In genomic region chr2:142866426-142866825, GRCh38 we compare ENCODE assay signal across 11 cellular contexts. TPM values are rescaled to one million over a fixed set of nuclear protein-coding genes. Genes with fewer than 3 reads are reported as not detected.
DNase-seq lines count a peak whose midpoint lies in the region; ATAC-seq and TF ChIP-seq lines count a peak whose summit lies in the region.
"Had no signal": no experiment of that assay in that cellular context is flagged by ENCODE, and none has a peak within 500 bp of the region (broad histone marks: within the 10 kb centered on the region; RNA-seq: fewer than 3 reads in every experiment).

No MANE protein-coding gene starts in this region.

- intact Hi-C loops in left ventricle myocardium inferior (cut with micrococcal nuclease): no loop called here

- DNase-seq in left ventricle myocardium inferior: no peak
- no peak for DNase-seq in right atrium auricular region (ENCODE audit: low spot score)
- DNase-seq in NCI-H2171 (lab: John Stamatoyannopoulos, UW): no peak
- no peak for DNase-seq in DMS79 treated with DMSO at 0.1 percent for 48 hours (lab: John Stamatoyannopoulos, UW)
- DNase-seq in stimulated activated naive CD8-positive, alpha-beta T cell treated with anti-CD3 and anti-CD28 coated beads, Interleukin-15, Interleukin-2, amounts not matched to agents 100 U/mL and 50 U/mL, for 24 hours: no peak
- DNase-seq: NCI-H510A had no signal

- H3K27ac ChIP-seq in left ventricle myocardium inferior (replicated peaks) (no peak overlapping the region), right atrium auricular region (no peak overlapping the region), OCI-LY3 (ENCODE audit: low read length) (peak overlapping the region; percentile 78)
- H3K27ac ChIP-seq: parathyroid adenoma had no signal

- TF ChIP-seq CTCF in left ventricle myocardium inferior (IDR thresholded peaks at IDR 0.05; ENCODE audit: borderline replicate concordance) (no peak), right atrium auricular region (IDR thresholded peaks at IDR 0.05) (no peak), OCI-LY3 (IDR thresholded peaks at IDR 0.05; ENCODE audit: low read depth, low read length) (no peak)

- no peaks in the 10 kb centered on the region for H3K9me3 ChIP-seq in left ventricle myocardium inferior (replicated peaks)
- H3K9me3 ChIP-seq in right atrium auricular region: no peaks in the 10 kb centered on the region
- H3K9me3 ChIP-seq in OCI-LY3 (ENCODE audit: insufficient read depth, low read length): no peaks in the 10 kb centered on the region

- H3K9ac ChIP-seq in OCI-LY3 (ENCODE audit: low read length): peak overlapping the region; percentile 70
- H3K9ac ChIP-seq: parathyroid adenoma had no signal

- H3K4me2 ChIP-seq in OCI-LY3 (ENCODE audit: low read length): peak overlapping the region; percentile 88

- H3K4me1 ChIP-seq in left ventricle myocardium inferior: no peaks in the 10 kb centered on the region
- no peaks in the 10 kb centered on the region for H3K4me1 ChIP-seq in right atrium auricular region
- peaks cover 23% of the 10 kb centered on the region for H3K4me1 ChIP-seq in OCI-LY3 (ENCODE audit: low read length)
- H3K4me1 ChIP-seq: parathyroid adenoma had no signal

- H3K4me3 ChIP-seq in left ventricle myocardium inferior (peak overlapping the region; percentile 14), right atrium auricular region (no peak overlapping the region), OCI-LY3 (ENCODE audit: low read length) (peak overlapping the region; percentile 71)

- ATAC-seq in HG02885 (IDR thresholded peaks at IDR 0.05; ENCODE audit: poor library complexity, unreplicated experiment) (peak; percentile 29), GM18858 (IDR thresholded peaks at IDR 0.05; ENCODE audit: unreplicated experiment) (no peak)
- ATAC-seq in stimulated activated naive CD8-positive, alpha-beta T cell treated with anti-CD3 and anti-CD28 coated beads, Interleukin-15, Interleukin-2, amounts not matched to agents 100 U/mL and 50 U/mL, for 24 hours: no peak

- H3K36me3 ChIP-seq in left ventricle myocardium inferior (no peaks in the 10 kb centered on the region), right atrium auricular region (no peaks in the 10 kb centered on the region), OCI-LY3 (replicated peaks; ENCODE audit: low read depth, low read length) (no peaks in the 10 kb centered on the region)

- no peaks in the 10 kb centered on the region for H3K27me3 ChIP-seq in left ventricle myocardium inferior (ENCODE audit: low read depth)
- H3K27me3 ChIP-seq in right atrium auricular region: no peaks in the 10 kb centered on the region
- H3K27me3 ChIP-seq in OCI-LY3 (ENCODE audit: low read depth, low read length): no peaks in the 10 kb centered on the region

- no peaks in the 10 kb centered on the region for H3K79me2 ChIP-seq in OCI-LY3 (ENCODE audit: low read length)
- H3K79me2 ChIP-seq: parathyroid adenoma had no signal

- no peaks in the 10 kb centered on the region for H4K20me1 ChIP-seq in OCI-LY3 (ENCODE audit: insufficient read depth, low read length)

- H2AFZ ChIP-seq in OCI-LY3 (ENCODE audit: low read depth, low read length): peak overlapping the region; percentile 74
- H2AFZ ChIP-seq: parathyroid adenoma had no signal

RNA-seq across cellular contexts. Expression of gene KYNU, which starts 11.0 kb away (rescaled TPM):
- total RNA-seq in left ventricle myocardium inferior (1.0 TPM), right atrium auricular region (under 1 TPM; 0.52 to 0.94 TPM)
- total RNA-seq: T-helper 2 cell treated with Interferon-gamma antibody and Interleukin-4, amounts not matched to agents 100 ng/mL and 5 ng/mL, for 36 hours had no signal

Comparison
In these comparisons a context has a peak if more than half of its experiments do, and no peak if none do; other contexts are left out.
1. H3K4me3 ChIP-seq: peak in left ventricle myocardium inferior (single experiment) and OCI-LY3 (single experiment); none in right atrium auricular region (0 of 2).